ENCODE assay signal across 7 cellular contexts in genomic region chr7:109437957-109438356, GRCh38.
"Had no signal": no experiment of that assay in that cellular context is flagged by ENCODE, and none has a peak within 500 bp of the region (broad histone marks: within the 10 kb centered on the region; RNA-seq: fewer than 3 reads in every experiment).

No MANE protein-coding gene starts in this region.

- DNase-seq: IMR-90, KBM-7 had no signal

- H3K27ac ChIP-seq: HL-60 had no signal

- H3K27ac Mint-ChIP-seq: IgD-negative memory B cell had no signal

- H3K4me3 Mint-ChIP-seq: IgD-negative memory B cell had no signal

- H3K4me3 ChIP-seq: K562 had no signal

- H3K4me1 Mint-ChIP-seq: IgD-negative memory B cell had no signal

- H3K36me3 Mint-ChIP-seq: IgD-negative memory B cell had no signal

- FAIRE-seq: HepG2, HTR-8/SVneo, K562 had no signal

- H3K27me3 Mint-ChIP-seq: IgD-negative memory B cell had no signal

- ATAC-seq: HepG2, K562 had no signal
